ENCODE assay signal across 18 cellular contexts in the genomic region with DNA sequence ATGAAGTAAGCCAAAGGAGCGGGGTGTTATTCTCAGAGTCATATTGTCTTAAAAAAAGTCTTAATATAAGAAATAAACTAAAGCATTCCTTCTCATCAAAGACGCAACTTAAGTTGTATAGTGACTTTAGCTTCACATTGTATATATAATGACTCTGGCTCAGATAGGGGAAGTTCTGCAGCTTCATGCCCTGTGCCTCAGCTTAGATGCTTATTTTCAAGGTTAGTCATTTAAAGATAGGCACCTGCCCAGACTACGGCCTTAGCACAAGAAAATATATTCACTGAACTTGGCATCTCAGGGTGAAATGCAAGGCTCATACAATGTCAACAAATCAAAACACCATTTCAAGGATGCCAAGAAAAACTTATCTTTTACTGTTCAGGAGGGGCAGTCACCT. TPM values are rescaled to one million over a fixed set of nuclear protein-coding genes. Genes with fewer than 3 reads are reported as not detected.
DNase-seq lines count a peak whose midpoint lies in the region; ATAC-seq and TF ChIP-seq lines count a peak whose summit lies in the region.
"Had no signal": no experiment of that assay in that cellular context is flagged by ENCODE, and none has a peak within 500 bp of the region (broad histone marks: within the 10 kb centered on the region; RNA-seq: fewer than 3 reads in every experiment).

No MANE protein-coding gene starts in this region.

- H3K9me3 ChIP-seq in Karpas-422 (ENCODE audit: low read length): no peaks in the 10 kb centered on the region
- H3K9me3 ChIP-seq: BLaER1, HAP-1 had no signal

- ATAC-seq in GM18868 (IDR thresholded peaks at IDR 0.05; ENCODE audit: unreplicated experiment) (peak; percentile 55), memory B cell (ENCODE audit: low read depth) (no peak)

- H3K4me2 ChIP-seq in Karpas-422 (ENCODE audit: low read depth, low read length, poor library complexity, severe bottlenecking): peak overlapping the region; percentile 60
- H3K4me2 ChIP-seq: BLaER1 had no signal

- H3K27me3 ChIP-seq in Karpas-422 (ENCODE audit: low read length): no peaks in the 10 kb centered on the region
- H3K27me3 ChIP-seq: BLaER1 had no signal

- H3K4me1 ChIP-seq in Karpas-422 (ENCODE audit: low read length): peaks cover 20% of the 10 kb centered on the region
- H3K4me1 ChIP-seq: BLaER1, HAP-1 had no signal

- peak overlapping the region; percentile 54 for H3K27ac Mint-ChIP-seq in memory B cell
- H3K27ac Mint-ChIP-seq in activated T-helper 1 cell treated with anti-CD3 and anti-CD28 coated beads, Interleukin-12 subunit alpha, Interleukin-12 subunit beta, Interleukin-2, Interleukin-4 antibody, amounts not matched to agents 30 ng/mL and 10 ng/mL and 1 ng/mL, durations not matched to agents 14 hours and 24 hours and 36 hours: no peak overlapping the region
- H3K27ac Mint-ChIP-seq in activated CD4-positive, alpha-beta memory T cell treated with anti-CD3 and anti-CD28 coated beads, Interleukin-2, amount 10 ng/mL, durations not matched to agents 7 days and 5 days: no peak overlapping the region
- H3K27ac Mint-ChIP-seq: CD14-positive monocyte had no signal

- H3K9me3 Mint-ChIP-seq in memory B cell: no peaks in the 10 kb centered on the region
- no peaks in the 10 kb centered on the region for H3K9me3 Mint-ChIP-seq in activated T-helper 1 cell treated with anti-CD3 and anti-CD28 coated beads, Interleukin-12 subunit alpha, Interleukin-12 subunit beta, Interleukin-2, Interleukin-4 antibody, amounts not matched to agents 30 ng/mL and 10 ng/mL and 1 ng/mL, durations not matched to agents 14 hours and 24 hours and 36 hours
- no peaks in the 10 kb centered on the region for H3K9me3 Mint-ChIP-seq in activated CD4-positive, alpha-beta memory T cell treated with anti-CD3 and anti-CD28 coated beads, Interleukin-2, amount 10 ng/mL, durations not matched to agents 7 days and 5 days
- H3K9me3 Mint-ChIP-seq: CD4-positive, alpha-beta memory T cell had no signal

- no peak overlapping the region for H3K4me3 Mint-ChIP-seq in memory B cell
- no peak overlapping the region for H3K4me3 Mint-ChIP-seq in activated T-helper 1 cell treated with anti-CD3 and anti-CD28 coated beads, Interleukin-12 subunit alpha, Interleukin-12 subunit beta, Interleukin-2, Interleukin-4 antibody, amounts not matched to agents 30 ng/mL and 10 ng/mL and 1 ng/mL, durations not matched to agents 14 hours and 24 hours and 36 hours
- H3K4me3 Mint-ChIP-seq in activated CD4-positive, alpha-beta memory T cell treated with anti-CD3 and anti-CD28 coated beads, Interleukin-2, amount 10 ng/mL, durations not matched to agents 7 days and 5 days: no peak overlapping the region
- H3K4me3 Mint-ChIP-seq: CD14-positive monocyte; CD4-positive, alpha-beta memory T cell had no signal

- POLR2A ChIA-PET in activated CD4-positive, alpha-beta memory T cell treated with anti-CD3 and anti-CD28 coated beads, Interleukin-2, amount 10 ng/mL, durations not matched to agents 7 days and 5 days (lab: Charles Lee): no interaction called here

- intact Hi-C loops in activated T-helper 1 cell treated with anti-CD3 and anti-CD28 coated beads, Interleukin-12 subunit alpha, Interleukin-12 subunit beta, Interleukin-2, Interleukin-4 antibody, amounts not matched to agents 30 ng/mL and 10 ng/mL and 1 ng/mL, durations not matched to agents 14 hours and 24 hours and 36 hours (cut with micrococcal nuclease): no loop called here

- no peak overlapping the region; the same call in 1 of the 2 replicates for H2AFZ ChIP-seq in Karpas-422 (ENCODE audit: low read length)

- no peak for TF ChIP-seq CTCF in GM12864 (IDR thresholded peaks at IDR 0.05; ENCODE audit: low read depth, low read length, missing control alignments)

- H4K20me1 ChIP-seq in Karpas-422 (ENCODE audit: insufficient read depth, low read depth, low read length): no peaks in the 10 kb centered on the region
- H4K20me1 ChIP-seq: BLaER1 had no signal

- CTCF ChIA-PET in activated CD4-positive, alpha-beta memory T cell treated with anti-CD3 and anti-CD28 coated beads, Interleukin-2, amount 10 ng/mL, durations not matched to agents 7 days and 5 days (lab: Charles Lee): no interaction called here

- H3K36me3 ChIP-seq in Karpas-422 (ENCODE audit: insufficient read depth, low read length): no peaks in the 10 kb centered on the region
- H3K36me3 ChIP-seq: HAP-1 had no signal

- H3K4me1 Mint-ChIP-seq in memory B cell: peaks cover 10% of the 10 kb centered on the region
- no peaks in the 10 kb centered on the region for H3K4me1 Mint-ChIP-seq in activated T-helper 1 cell treated with anti-CD3 and anti-CD28 coated beads, Interleukin-12 subunit alpha, Interleukin-12 subunit beta, Interleukin-2, Interleukin-4 antibody, amounts not matched to agents 30 ng/mL and 10 ng/mL and 1 ng/mL, durations not matched to agents 14 hours and 24 hours and 36 hours (ENCODE audit: low read depth)
- H3K4me1 Mint-ChIP-seq in activated CD4-positive, alpha-beta memory T cell treated with anti-CD3 and anti-CD28 coated beads, Interleukin-2, amount 10 ng/mL, durations not matched to agents 7 days and 5 days: no peaks in the 10 kb centered on the region
- H3K4me1 Mint-ChIP-seq: CD14-positive monocyte; CD4-positive, alpha-beta memory T cell had no signal

- no peaks in the 10 kb centered on the region for H3K9me2 ChIP-seq in Karpas-422 (replicated peaks; ENCODE audit: insufficient read depth, low read length)

- peaks cover 20% of the 10 kb centered on the region for H3K36me3 Mint-ChIP-seq in memory B cell
- no peaks in the 10 kb centered on the region for H3K36me3 Mint-ChIP-seq in activated T-helper 1 cell treated with anti-CD3 and anti-CD28 coated beads, Interleukin-12 subunit alpha, Interleukin-12 subunit beta, Interleukin-2, Interleukin-4 antibody, amounts not matched to agents 30 ng/mL and 10 ng/mL and 1 ng/mL, durations not matched to agents 14 hours and 24 hours and 36 hours (ENCODE audit: low read depth)
- H3K36me3 Mint-ChIP-seq in activated CD4-positive, alpha-beta memory T cell treated with anti-CD3 and anti-CD28 coated beads, Interleukin-2, amount 10 ng/mL, durations not matched to agents 7 days and 5 days (ENCODE audit: low read depth): peaks cover 1% of the 10 kb centered on the region

- H3K9ac ChIP-seq in Karpas-422 (ENCODE audit: low read length): peak overlapping the region; percentile 7
- H3K9ac ChIP-seq: BLaER1 had no signal

- H3K4me3 ChIP-seq in GM12864 (ENCODE audit: low read depth, low read length) (no peak overlapping the region), Karpas-422 (ENCODE audit: low read length) (peak overlapping the region; percentile 9; the same call in 1 of the 2 replicates)
- H3K4me3 ChIP-seq: BLaER1, HAP-1 had no signal

- peak overlapping the region; percentile 63 for H3K27ac ChIP-seq in Karpas-422 (ENCODE audit: low read length)
- H3K27ac ChIP-seq: BLaER1, HL-60 had no signal

- H3K79me2 ChIP-seq in Karpas-422 (ENCODE audit: low read length): no peaks in the 10 kb centered on the region

- no peaks in the 10 kb centered on the region for H3K27me3 Mint-ChIP-seq in memory B cell
- no peaks in the 10 kb centered on the region for H3K27me3 Mint-ChIP-seq in activated T-helper 1 cell treated with anti-CD3 and anti-CD28 coated beads, Interleukin-12 subunit alpha, Interleukin-12 subunit beta, Interleukin-2, Interleukin-4 antibody, amounts not matched to agents 30 ng/mL and 10 ng/mL and 1 ng/mL, durations not matched to agents 14 hours and 24 hours and 36 hours (ENCODE audit: insufficient read depth)
- no peaks in the 10 kb centered on the region for H3K27me3 Mint-ChIP-seq in activated CD4-positive, alpha-beta memory T cell treated with anti-CD3 and anti-CD28 coated beads, Interleukin-2, amount 10 ng/mL, durations not matched to agents 7 days and 5 days
- H3K27me3 Mint-ChIP-seq: CD4-positive, alpha-beta memory T cell had no signal

- DNase-seq in GM12864 (ENCODE audit: low read depth) (peak; percentile 2), Karpas-422 (peak; percentile 51), memory B cell (ENCODE audit: low spot score in 2 of 2) (no peak), DMS 273 (lab: John Stamatoyannopoulos, UW; ENCODE audit: unreplicated experiment) (no peak)
- no peak for DNase-seq in stimulated activated CD4-positive, alpha-beta T cell treated with anti-CD3 and anti-CD28 coated beads, Interleukin-2, amount 100 ng/mL, for 48 hours
- DNase-seq in activated T-helper 1 cell treated with anti-CD3 and anti-CD28 coated beads, Interleukin-12 subunit alpha, Interleukin-12 subunit beta, Interleukin-2, Interleukin-4 antibody, amounts not matched to agents 30 ng/mL and 10 ng/mL and 1 ng/mL, durations not matched to agents 14 hours and 24 hours and 36 hours (ENCODE audit: low spot score): no peak
- DNase-seq in activated CD4-positive, alpha-beta memory T cell treated with anti-CD3 and anti-CD28 coated beads, Interleukin-2, amount 10 ng/mL, durations not matched to agents 7 days and 5 days: no peak
- DNase-seq: 8988T; CD4-positive, alpha-beta memory T cell; DMS53; DND-41; EL; KG1 had no signal

RNA-seq across cellular contexts. Expression of gene DNAJB12, which starts 52.8 kb away (rescaled TPM):
- 36.1 and 37.4 TPM in 2 replicates for total RNA-seq in Karpas-422 (2014; rRNA removed; shearing (Covaris generic); ENCODE audit: low replicate concordance)
- 32.4 and 38.0 TPM in 2 replicates for total RNA-seq in activated T-helper 1 cell treated with anti-CD3 and anti-CD28 coated beads, Interleukin-12 subunit alpha, Interleukin-12 subunit beta, Interleukin-2, Interleukin-4 antibody, amounts not matched to agents 30 ng/mL and 10 ng/mL and 1 ng/mL, durations not matched to agents 14 hours and 24 hours and 36 hours
- 10 to 100 TPM; 23.8 to 26.7 TPM for total RNA-seq in activated CD4-positive, alpha-beta memory T cell treated with anti-CD3 and anti-CD28 coated beads, Interleukin-2, amount 10 ng/mL, durations not matched to agents 7 days and 5 days

Comparison
In these comparisons a context has a peak if more than half of its experiments do, and no peak if none do; other contexts are left out.
1. DNase-seq: peak in GM12864 (single experiment) and Karpas-422 (single experiment); none in memory B cell (0 of 2), stimulated activated CD4-positive, alpha-beta T cell treated with anti-CD3 and anti-CD28 coated beads, Interleukin-2, amount 100 ng/mL, for 48 hours (0 of 2), activated T-helper 1 cell treated with anti-CD3 and anti-CD28 coated beads, Interleukin-12 subunit alpha, Interleukin-12 subunit beta, Interleukin-2, Interleukin-4 antibody, amounts not matched to agents 30 ng/mL and 10 ng/mL and 1 ng/mL, durations not matched to agents 14 hours and 24 hours and 36 hours (single experiment), activated CD4-positive, alpha-beta memory T cell treated with anti-CD3 and anti-CD28 coated beads, Interleukin-2, amount 10 ng/mL, durations not matched to agents 7 days and 5 days (single experiment) and DMS 273 (single experiment).